16 cellular contexts compared by ENCODE assay signal in the genomic region with DNA sequence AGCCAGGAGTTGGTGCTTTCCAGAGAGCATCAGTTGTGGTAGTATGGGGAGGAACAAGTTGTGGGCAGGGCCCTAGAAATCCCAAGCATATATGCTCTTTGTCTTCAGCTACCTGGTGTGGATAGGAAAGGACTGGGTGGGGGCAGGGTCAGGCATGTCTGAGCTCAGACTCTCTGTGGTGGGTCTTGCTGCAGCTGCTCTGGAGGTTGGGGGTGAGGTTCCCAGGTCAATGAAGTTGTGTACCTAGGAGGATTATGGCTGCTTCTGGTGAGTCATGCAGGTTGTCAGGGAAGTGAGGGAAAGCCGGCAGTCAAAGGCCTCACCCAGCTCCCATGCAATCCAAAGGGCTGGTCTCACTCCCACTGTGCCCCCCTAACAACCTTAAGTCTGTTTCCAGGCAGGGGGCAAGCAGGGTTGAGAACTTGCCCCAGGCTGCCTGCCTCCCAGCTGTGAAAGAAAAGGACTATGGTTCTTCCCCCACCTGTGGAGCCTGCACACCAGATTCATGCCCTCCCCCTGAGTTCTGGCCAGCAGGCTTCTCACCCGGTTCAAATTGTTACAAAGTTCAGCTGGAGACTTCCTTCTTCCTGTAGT. TPM values are rescaled to one million over a fixed set of nuclear protein-coding genes. Genes with fewer than 3 reads are reported as not detected.
"Had no signal": no experiment of that assay in that cellular context is flagged by ENCODE, and none has a peak within 500 bp of the region (broad histone marks: within the 10 kb centered on the region; RNA-seq: fewer than 3 reads in every experiment).

No MANE protein-coding gene starts in this region.

- DNase-seq: activated CD4-positive, alpha-beta memory T cell treated with anti-CD3 and anti-CD28 coated beads, Interleukin-2, amount 10 ng/mL, durations not matched to agents 7 days and 5 days; activated effector memory CD4-positive, alpha-beta T cell treated with Interleukin-2 at 50 U/mL for 16 hours; activated naive CD4-positive, alpha-beta T cell treated with anti-CD3 and anti-CD28 coated beads, Interleukin-2, amount 50 U/mL, for 16 hours; activated T-cell treated with anti-CD3 and anti-CD28 coated beads, Interleukin-2, amount 50 U/mL, for 4 hours; foreskin melanocyte; naive thymus-derived CD8-positive, alpha-beta T cell; nucleus accumbens; posterior cingulate gyrus; retina; stimulated activated CD4-positive, alpha-beta T cell treated with anti-CD3 and anti-CD28 coated beads, Interleukin-2, amount 100 ng/mL, for 48 hours; T-helper 1 cell; T1000 had no signal

- H3K4me1 Mint-ChIP-seq: naive thymus-derived CD8-positive, alpha-beta T cell; stimulated activated memory B cell treated with anti-CD40 and anti-IgM and Interleukin-4, amounts not matched to agents 10 μg/mL and 1 μg/mL and 100 μg/mL, for 72 hours had no signal

- H3K36me3 Mint-ChIP-seq: stimulated activated memory B cell treated with anti-CD40 and anti-IgM and Interleukin-4, amounts not matched to agents 10 μg/mL and 1 μg/mL and 100 μg/mL, for 72 hours had no signal

- H3K4me3 Mint-ChIP-seq: activated CD4-positive, alpha-beta memory T cell treated with anti-CD3 and anti-CD28 coated beads, Interleukin-2, amount 10 ng/mL, durations not matched to agents 7 days and 5 days; activated T-cell treated with anti-CD3 and anti-CD28 coated beads, Interleukin-2, amount 50 U/mL, for 4 hours; naive thymus-derived CD8-positive, alpha-beta T cell; stimulated activated memory B cell treated with anti-CD40 and anti-IgM and Interleukin-4, amounts not matched to agents 10 μg/mL and 1 μg/mL and 100 μg/mL, for 72 hours had no signal

- ATAC-seq: activated T-cell treated with anti-CD3 and anti-CD28 coated beads, Interleukin-2, amount 50 U/mL, for 4 hours; naive thymus-derived CD8-positive, alpha-beta T cell; stimulated activated memory B cell treated with anti-CD40 and anti-IgM and Interleukin-4, amounts not matched to agents 10 μg/mL and 1 μg/mL and 100 μg/mL, for 72 hours had no signal

- H3K9me3 Mint-ChIP-seq: activated CD4-positive, alpha-beta memory T cell treated with anti-CD3 and anti-CD28 coated beads, Interleukin-2, amount 10 ng/mL, durations not matched to agents 7 days and 5 days had no signal

- H3K27ac Mint-ChIP-seq: activated CD4-positive, alpha-beta memory T cell treated with anti-CD3 and anti-CD28 coated beads, Interleukin-2, amount 10 ng/mL, durations not matched to agents 7 days and 5 days; naive thymus-derived CD8-positive, alpha-beta T cell; stimulated activated memory B cell treated with anti-CD40 and anti-IgM and Interleukin-4, amounts not matched to agents 10 μg/mL and 1 μg/mL and 100 μg/mL, for 72 hours had no signal

- H3K27ac ChIP-seq: VCaP had no signal

RNA-seq across cellular contexts. Expression of a gene that starts 30.4 kb away (rescaled TPM):
- total RNA-seq: activated CD4-positive, alpha-beta memory T cell treated with anti-CD3 and anti-CD28 coated beads, Interleukin-2, amount 10 ng/mL, durations not matched to agents 7 days and 5 days; activated T-cell treated with anti-CD3 and anti-CD28 coated beads, Interleukin-2, amount 50 U/mL, for 4 hours; astrocyte; fibroblast of lung; naive thymus-derived CD8-positive, alpha-beta T cell had no signal
- polyA plus RNA-seq: fibroblast of lung; naive thymus-derived CD8-positive, alpha-beta T cell had no signal
